In the genomic region with DNA sequence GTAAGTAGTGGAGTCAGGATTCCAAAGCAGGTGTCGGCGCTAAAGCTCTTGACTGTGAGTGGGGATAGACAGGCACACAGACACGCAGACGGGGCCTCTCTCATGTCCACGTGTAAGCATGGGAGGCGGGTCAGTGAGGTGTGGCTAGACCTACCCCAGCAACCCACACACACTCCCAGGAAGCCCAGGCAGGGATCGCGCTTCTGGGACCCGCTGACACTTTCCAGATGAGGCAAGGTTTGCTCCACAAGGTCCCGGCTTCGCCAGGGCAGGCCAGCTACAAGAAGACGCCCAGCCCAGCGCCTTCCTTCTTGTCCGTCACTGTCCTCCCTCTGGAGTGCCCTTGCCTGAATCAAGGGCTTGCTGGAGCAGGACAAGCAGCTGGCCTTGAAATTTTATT, we compare ENCODE assay signal across 5 cellular contexts.
"Had no signal": no experiment of that assay in that cellular context is flagged by ENCODE, and none has a peak within 500 bp of the region (broad histone marks: within the 10 kb centered on the region; RNA-seq: fewer than 3 reads in every experiment).

No MANE protein-coding gene starts in this region.

- FAIRE-seq: HepG2 had no signal

- DNase-seq: GM23248, GOT3, HFFc6 had no signal

- ATAC-seq: HCT116, HepG2 had no signal
